8 cellular contexts compared by ENCODE assay signal in the genomic region with DNA sequence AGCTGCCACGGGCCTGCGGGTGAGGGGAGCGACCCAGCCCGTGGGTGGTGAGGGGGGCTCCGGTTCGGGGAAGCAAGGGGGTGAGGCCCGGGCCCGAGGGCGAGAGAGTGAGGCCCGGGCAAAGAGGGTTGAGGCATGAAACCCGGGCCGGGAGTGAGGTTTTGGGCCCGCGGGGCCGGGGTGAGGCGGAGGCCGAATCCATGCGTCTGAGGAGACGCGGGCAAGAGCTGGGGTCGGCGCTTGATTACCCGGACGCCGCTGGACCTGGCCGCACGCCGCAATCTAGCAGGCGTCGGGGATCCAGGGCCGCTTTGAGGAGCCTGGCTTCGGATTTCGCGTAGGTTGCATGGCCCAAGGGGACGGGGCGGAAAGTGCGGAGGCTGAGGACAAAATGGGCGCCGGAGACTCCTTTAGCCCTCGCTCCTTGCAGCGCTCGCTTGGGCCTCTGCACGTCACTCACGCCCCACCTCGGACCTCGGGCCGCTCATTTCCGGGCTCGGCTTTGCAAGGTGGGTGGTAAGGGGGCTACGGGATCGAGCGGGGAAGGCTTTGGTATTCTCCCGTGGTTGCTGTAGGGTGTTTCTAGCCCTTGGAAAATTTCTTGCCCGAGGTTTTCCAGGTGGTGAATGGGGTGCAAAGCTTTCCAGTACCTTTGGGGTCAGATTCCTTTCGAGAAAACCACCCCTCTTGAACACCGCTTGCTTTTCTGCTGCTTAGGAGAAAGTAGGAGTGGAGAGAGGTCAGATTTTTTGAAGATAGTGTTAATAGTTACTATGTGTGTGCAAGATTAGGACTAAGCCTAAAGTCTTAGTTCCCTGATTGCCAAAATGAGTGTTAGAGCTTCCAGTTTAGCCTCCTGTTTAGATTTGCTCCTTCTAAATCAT. TPM values are rescaled to one million over a fixed set of nuclear protein-coding genes. Genes with fewer than 3 reads are reported as not detected.
DNase-seq lines count a peak whose midpoint lies in the region; ATAC-seq, FAIRE-seq and TF ChIP-seq lines count a peak whose summit lies in the region.

No MANE protein-coding gene starts in this region.

- RAD21 ChIA-PET in GM12878 (lab: Charles Lee; ENCODE audit: unreplicated experiment) = interaction anchor here (1.5 kb wide), 1 partner anchor 10 kb away, joined by 3 read pairs; no protein-coding TSS in a partner anchor

- TF ChIP-seq CTCF in GM12878 (IDR thresholded peaks at IDR 0.05 in 2 of 3, conservative IDR thresholded peaks at IDR 0.05 in 1 of 3; ENCODE audit: control insufficient read depth in 2 of 3, extremely low read depth in 1 of 3, insufficient read depth in 1 of 3, low read depth in 3 of 3, low read length in 3 of 3) = no peak

- H3K4me3 ChIP-seq in GM12878 = peak overlapping the region; percentile 94
- peak overlapping the region; percentile 99 for H3K4me3 ChIP-seq in iPS-18a (ENCODE audit: low read length)
- H3K4me3 ChIP-seq in skeletal muscle cell (ENCODE audit: low read depth, low read length) = peak overlapping the region; percentile 93

- H3K27ac Mint-ChIP-seq in T-helper 17 cell = peak overlapping the region; percentile 96

- H3K4me1 ChIP-seq in GM12878 (ENCODE audit: control insufficient read depth, insufficient read depth, low read length) (peaks cover 3% of the 10 kb centered on the region; the same call in 1 of the 2 replicates), iPS-18a (ENCODE audit: control insufficient read depth, low read depth, low read length) (peaks cover 14% of the 10 kb centered on the region)

- intact Hi-C loops in GM12878 (cut with micrococcal nuclease; ENCODE audit: unreplicated experiment) = no loop called here

- peak; percentile 80 for DNase-seq in GM03348 (ENCODE audit: low spot score)
- DNase-seq in KG1 (lab: John Stamatoyannopoulos, UW) = peak; percentile 36
- peak in 2 of 3 donors; percentile 22 to 23 for DNase-seq in T-helper 17 cell
- no peak for DNase-seq in GM12878 (ENCODE audit: low read depth, low spot score)
- peak; percentile 24 for DNase-seq in skeletal muscle cell (ENCODE audit: low read depth)

- no TSS peak for BruUV-seq in GM12878 (replicated peaks; lab: Mats Ljungman, UMichigan)

- H3K9me3 ChIP-seq in T-helper 17 cell (ENCODE audit: control insufficient read depth, low read length, poor library complexity, severe bottlenecking) = no peaks in the 10 kb centered on the region
- no peaks in the 10 kb centered on the region for H3K9me3 ChIP-seq in GM12878 (replicated peaks; ENCODE audit: control insufficient read depth, insufficient read depth, low read length)
- no peaks in the 10 kb centered on the region for H3K9me3 ChIP-seq in iPS-18a (ENCODE audit: control insufficient read depth, low read depth, low read length)

- no peak for TF ChIP-seq EP300 in GM12878 (IDR thresholded peaks at IDR 0.05; ENCODE audit: borderline replicate concordance in 1 of 2, control insufficient read depth in 1 of 2, low read depth in 2 of 2, low read length in 2 of 2)

- CTCF ChIA-PET in GM12878 (lab: Yijun Ruan, JAX) = interaction anchor here (0.8 to 3.1 kb wide), 6 partner anchors 11 to 289 kb away, joined by 3 to 14 read pairs (median 5); partner anchors contain the start of gene PXYLP1

- in situ Hi-C loops in GM12878 (cut with MboI) = no loop called here

- peak overlapping the region; percentile 57 for H2AFZ ChIP-seq in GM12878 (ENCODE audit: control insufficient read depth, low read depth, low read length)

- H3K4me2 ChIP-seq in GM12878 (ENCODE audit: control insufficient read depth, insufficient read depth) = peak overlapping the region; percentile 40

- no peak for TF ChIP-seq RAD21 in GM12878 (IDR thresholded peaks at IDR 0.05; ENCODE audit: insufficient read depth, low read depth, low read length)

- peaks cover 58% of the 10 kb centered on the region for H3K79me2 ChIP-seq in GM12878 (ENCODE audit: control insufficient read depth, insufficient read depth, low read length)

- no peaks in the 10 kb centered on the region for H3K27me3 ChIP-seq in GM12878 (replicated peaks in 1 of 2; ENCODE audit: control insufficient read depth in 2 of 2, insufficient read depth in 2 of 2, low read length in 1 of 2)
- no peaks in the 10 kb centered on the region for H3K27me3 ChIP-seq in iPS-18a (ENCODE audit: control insufficient read depth, insufficient read depth, low read length)

- no peaks in the 10 kb centered on the region for H3K36me3 ChIP-seq in GM12878 (ENCODE audit: control insufficient read depth in 2 of 2, insufficient read depth in 2 of 2, low read length in 1 of 2)
- H3K36me3 ChIP-seq in iPS-18a (ENCODE audit: control insufficient read depth, low read depth, low read length) = peaks cover 3% of the 10 kb centered on the region

- peak; percentile 62; the same call in 1 of the 2 replicates for TF ChIP-seq POLR2A in GM12878 (IDR thresholded peaks at IDR 0.05; ENCODE audit: low read depth, low read length)

- peak; percentile 59 for FAIRE-seq in GM12878 (lab: Jason Lieb, UNC)

- POLR2A ChIA-PET in GM12878 (lab: Charles Lee) = interaction anchor here (0.5 to 1.9 kb wide), 4 partner anchors 11 to 504 kb away, joined by 3 to 6 read pairs (median 5); no protein-coding TSS in a partner anchor

- H3K36me3 Mint-ChIP-seq in T-helper 17 cell (ENCODE audit: low read depth) = peaks cover 4% of the 10 kb centered on the region

- H3K4me1 Mint-ChIP-seq in T-helper 17 cell = peaks cover 22% of the 10 kb centered on the region

- H4K20me1 ChIP-seq in GM12878 (ENCODE audit: control insufficient read depth, insufficient read depth) = no peaks in the 10 kb centered on the region

- SMC1A ChIA-PET in GM12878 (lab: Charles Lee; ENCODE audit: uncharacterized antibody, unreplicated experiment) = interaction anchor here (0.5 to 2.9 kb wide), 6 partner anchors 10 to 725 kb away, joined by 3 to 22 read pairs (median 3); no protein-coding TSS in a partner anchor

- H3K9ac ChIP-seq in GM12878 (ENCODE audit: control insufficient read depth, insufficient read depth, low read length) (peak overlapping the region; percentile 93), iPS-18a (ENCODE audit: low read length) (peak overlapping the region; percentile 96)

- H3K27me3 Mint-ChIP-seq in T-helper 17 cell = no peaks in the 10 kb centered on the region

- H3K4me3 Mint-ChIP-seq in T-helper 17 cell = peak overlapping the region; percentile 97

- peak; percentile 54 for ATAC-seq in GM21717 (IDR thresholded peaks at IDR 0.05; ENCODE audit: unreplicated experiment)
- no peak for ATAC-seq in T-helper 17 cell
- ATAC-seq in GM12878 = peak; percentile 81
- no peak for ATAC-seq in GM18870 (IDR thresholded peaks at IDR 0.05; ENCODE audit: unreplicated experiment)

- peak overlapping the region; percentile 79 for H3K27ac ChIP-seq in GM12878 (ENCODE audit: control insufficient read depth, insufficient read depth)
- H3K27ac ChIP-seq in iPS-18a (ENCODE audit: low read length) = peak overlapping the region; percentile 82

- 1% methylated on average over 50 of the region's 56 CpGs for WGBS in GM12878 (ENCODE audit: insufficient coverage, insufficient replicate concordance, low lambda C conversion rate, missing lambda C conversion rate)

TF ChIP-seq in GM12878, 131 proteins besides CTCF, POLR2A, EP300 and RAD21 (continues in another document):
- TF ChIP-seq ESRRA (IDR thresholded peaks at IDR 0.05; ENCODE audit: low read length) (0 out of 2 replicates have a peak, but pooled peaks have one; percentile 18), SMARCA5 (IDR thresholded peaks at IDR 0.05) (0 out of 2 replicates have a peak, but pooled peaks have one; percentile 21), CREB1 (IDR thresholded peaks at IDR 0.05; ENCODE audit: low read depth) (peak; percentile 66), GATAD2B (conservative IDR thresholded peaks at IDR 0.05; ENCODE audit: low read depth) (0 out of 2 replicates have a peak, but pooled peaks have one; percentile 31), RUNX3 (IDR thresholded peaks at IDR 0.05; ENCODE audit: low read length) (peak; percentile 27; the same call in 1 of the 2 replicates), NKRF (conservative IDR thresholded peaks at IDR 0.05) (peak; percentile 60; the same call in 1 of the 2 replicates), HDGF (IDR thresholded peaks at IDR 0.05) (0 out of 2 replicates have a peak, but pooled peaks have one; percentile 30), ASH2L (IDR thresholded peaks at IDR 0.05; ENCODE audit: borderline replicate concordance, low read depth) (0 out of 2 replicates have a peak, but pooled peaks have one; percentile 53)

RNA-seq across cellular contexts. Expression of gene SLC25A36, which starts 0.8 kb away (rescaled TPM):
- total RNA-seq in T-helper 17 cell (100 to 1,000 TPM in 1 of 2 donors, 10 to 100 TPM in 1; 91.7 to 105 TPM), GM12878 (2014; rRNA removed) (53.4 and 53.8 TPM in 2 replicates), GM12878 (2014; rRNA removed; fragmentation: Illumina TruSeq; extraction: Trizol) (45.0 and 53.3 TPM in 2 replicates), GM12878 (2021) (53.8 and 56.9 TPM in 2 replicates)
- total RNA-seq in GM12878 (2013; cell fraction: nucleolus; rRNA removed) = 702 and 710 TPM in 2 replicates
- polyA plus RNA-seq in GM12878 (2011; ENCODE audit: low read depth) = 24.6 TPM
- polyA plus RNA-seq in GM12878 (2011; rRNA removed) (183 and 346 TPM in 2 replicates), GM12878 (2014; fragmentation: Illumina TruSeq; extraction: Trizol) (54.3 and 75.6 TPM in 2 replicates), GM12878 (2014; fragmentation: Nextera tagmentation; extraction: Ambion mirVana) (10 to 100 TPM; 13.0 to 14.0 TPM), GM12878 (2014; rRNA removed) (39.3 and 41.1 TPM in 2 replicates), GM12878 (2016; fragmentation: Nextera tagmentation; extraction: Ambion mirVana) (10 to 100 TPM; 40.1 to 50.3 TPM)
- polyA plus RNA-seq in GM12878 (2011; cell fraction: cytosol; rRNA removed) = 46.2 and 48.8 TPM in 2 replicates
- polyA plus RNA-seq in GM12878 (2011; cell fraction: nucleus; rRNA removed) = 176 and 315 TPM in 2 replicates
- polyA plus RNA-seq in GM12878 (2012) = 45.1 and 72.0 TPM in 2 replicates
- polyA minus RNA-seq in GM12878 (2011; rRNA and poly(A)+ RNA removed) = 91.4 and 115 TPM in 2 replicates
- 39.3 and 48.6 TPM in 2 replicates for polyA minus RNA-seq in GM12878 (2011; cell fraction: cytosol; rRNA and poly(A)+ RNA removed)
- polyA minus RNA-seq in GM12878 (2011; cell fraction: nucleus; rRNA and poly(A)+ RNA removed) = 155 and 196 TPM in 2 replicates

Comparison
In these comparisons a context has a peak if more than half of its experiments do, and no peak if none do; other contexts are left out.
1. ATAC-seq: peak in GM21717 (single experiment) and GM12878 (single experiment); none in T-helper 17 cell (single experiment) and GM18870 (single experiment).
2. Peak in every context shown above with its lines, with median percentiles within 50 percentile points of each other: H3K4me3 ChIP-seq.